In genomic region chr5:176853151-176853793, GRCh38 we compare ENCODE assay signal across 20 cellular contexts.
"Had no signal": no experiment of that assay in that cellular context is flagged by ENCODE, and none has a peak within 500 bp of the region (broad histone marks: within the 10 kb centered on the region; RNA-seq: fewer than 3 reads in every experiment).

No MANE protein-coding gene starts in this region.

- H3K4me1 Mint-ChIP-seq: activated naive CD8-positive, alpha-beta T cell treated with anti-CD3 and anti-CD28 coated beads, Interleukin-2, amount 10 ng/mL, durations not matched to agents 7 days and 5 days had no signal

- H3K27ac Mint-ChIP-seq: activated CD8-positive, alpha-beta T cell treated with anti-CD3 and anti-CD28 coated beads, Interleukin-2, amount 10 ng/mL, durations not matched to agents 7 days and 5 days; T-helper 1 cell treated with Interleukin-12 subunit alpha and Interleukin-12 subunit beta and Interleukin-4 antibody, amounts not matched to agents 30 μg/mL and 1 μg/mL, for 36 hours had no signal

- H3K9me3 Mint-ChIP-seq: activated naive CD8-positive, alpha-beta T cell treated with anti-CD3 and anti-CD28 coated beads, Interleukin-2, amount 10 ng/mL, durations not matched to agents 7 days and 5 days; T-helper 1 cell treated with Interleukin-12 subunit alpha and Interleukin-12 subunit beta and Interleukin-4 antibody, amounts not matched to agents 30 μg/mL and 1 μg/mL, for 36 hours had no signal

- DNase-seq: activated CD4-positive, alpha-beta T cell treated with anti-CD3 and anti-CD28 coated beads for 4 hours; activated CD8-positive, alpha-beta memory T cell treated with anti-CD3 and anti-CD28 coated beads, Interleukin-2, amount 50 U/mL, for 48 hours; activated CD8-positive, alpha-beta T cell treated with anti-CD3 and anti-CD28 coated beads, Interleukin-2, amount 10 ng/mL, durations not matched to agents 7 days and 5 days; activated naive CD4-positive, alpha-beta T cell treated with anti-CD3 and anti-CD28 coated beads, Interleukin-2, amount 50 U/mL, for 16 hours; activated naive CD8-positive, alpha-beta T cell treated with anti-CD3 and anti-CD28 coated beads, Interleukin-2, amount 10 ng/mL, durations not matched to agents 7 days and 5 days; activated T-cell treated with anti-CD3 and anti-CD28 coated beads, Interleukin-2, amount 50 U/mL, for 1 hour; body of pancreas; Kasumi-1; NCI-H1436 treated with DMSO at 0.1 percent for 48 hours; NCI-H187 treated with DMSO at 0.1 percent for 48 hours; NCI-H2081 treated with DMSO at 0.1 percent for 48 hours; NCI-H226; NCI-H510A; NK-92 treated with Interleukin-12 subunit alpha and Interleukin-12 subunit beta, amount 100 ng/mL, for 24 hours; OCI-M1; Peyer's patch; SHP77 treated with DMSO at 0.1 percent for 48 hours had no signal

- H3K9me3 ChIP-seq: ascending aorta, body of pancreas, Peyer's patch had no signal

- H3K36me3 ChIP-seq: ascending aorta, Peyer's patch had no signal

- H3K36me3 Mint-ChIP-seq: activated naive CD8-positive, alpha-beta T cell treated with anti-CD3 and anti-CD28 coated beads, Interleukin-2, amount 10 ng/mL, durations not matched to agents 7 days and 5 days had no signal

- ATAC-seq: activated CD4-positive, CD25-positive, alpha-beta regulatory T cell treated with anti-CD3 and anti-CD28 coated beads, Interleukin-2, amount 50 U/mL, for 24 hours; activated CD8-positive, alpha-beta T cell treated with anti-CD3 and anti-CD28 coated beads, Interleukin-2, amount 10 ng/mL, durations not matched to agents 7 days and 5 days; body of pancreas had no signal

- H3K27ac ChIP-seq: ascending aorta, body of pancreas, Peyer's patch had no signal

- H3K4me3 ChIP-seq: ascending aorta, body of pancreas, Peyer's patch had no signal

- H3K4me1 ChIP-seq: ascending aorta, body of pancreas, Peyer's patch had no signal

- H3K4me3 Mint-ChIP-seq: activated CD8-positive, alpha-beta T cell treated with anti-CD3 and anti-CD28 coated beads, Interleukin-2, amount 10 ng/mL, durations not matched to agents 7 days and 5 days; activated naive CD8-positive, alpha-beta T cell treated with anti-CD3 and anti-CD28 coated beads, Interleukin-2, amount 10 ng/mL, durations not matched to agents 7 days and 5 days; T-helper 1 cell treated with Interleukin-12 subunit alpha and Interleukin-12 subunit beta and Interleukin-4 antibody, amounts not matched to agents 30 μg/mL and 1 μg/mL, for 36 hours had no signal

- H3K27me3 ChIP-seq: ascending aorta, Peyer's patch had no signal
